ENCODE assay signal across 8 cellular contexts in the genomic region with DNA sequence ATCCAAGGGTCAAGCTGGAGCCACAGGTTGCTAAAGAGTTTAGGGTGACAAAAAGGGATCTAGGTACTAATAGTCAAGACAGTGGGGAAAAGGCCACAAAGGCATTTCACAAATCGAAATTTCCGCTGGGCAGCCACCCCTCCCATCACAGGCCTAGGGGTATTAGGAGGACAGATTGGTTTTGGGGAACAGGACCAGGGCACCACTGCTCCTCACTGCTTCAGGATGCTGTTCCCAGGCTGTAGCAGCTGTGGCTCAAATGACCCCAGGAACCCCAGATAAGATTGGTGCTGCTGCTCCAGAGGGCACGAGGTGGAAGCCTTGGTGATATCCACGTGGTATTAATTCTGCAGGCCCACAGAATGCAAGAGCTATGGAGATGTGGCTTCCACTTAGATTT.
"Had no signal": no experiment of that assay in that cellular context is flagged by ENCODE, and none has a peak within 500 bp of the region (broad histone marks: within the 10 kb centered on the region; RNA-seq: fewer than 3 reads in every experiment).

No MANE protein-coding gene starts in this region.

- DNase-seq: IMR-90, KBM-7, KG1 had no signal

- H3K27ac ChIP-seq: HL-60, KMS-11 had no signal

- H3K9me3 Mint-ChIP-seq: IgD-negative memory B cell had no signal

- H3K4me3 Mint-ChIP-seq: IgD-negative memory B cell had no signal

- H3K9ac ChIP-seq: KMS-11 had no signal

- H3K27me3 Mint-ChIP-seq: IgD-negative memory B cell had no signal

- H3K4me2 ChIP-seq: KMS-11 had no signal

- H3K4me1 Mint-ChIP-seq: IgD-negative memory B cell had no signal

- H3K4me3 ChIP-seq: K562 had no signal

- ATAC-seq: HepG2, K562 had no signal
